In the genomic region with DNA sequence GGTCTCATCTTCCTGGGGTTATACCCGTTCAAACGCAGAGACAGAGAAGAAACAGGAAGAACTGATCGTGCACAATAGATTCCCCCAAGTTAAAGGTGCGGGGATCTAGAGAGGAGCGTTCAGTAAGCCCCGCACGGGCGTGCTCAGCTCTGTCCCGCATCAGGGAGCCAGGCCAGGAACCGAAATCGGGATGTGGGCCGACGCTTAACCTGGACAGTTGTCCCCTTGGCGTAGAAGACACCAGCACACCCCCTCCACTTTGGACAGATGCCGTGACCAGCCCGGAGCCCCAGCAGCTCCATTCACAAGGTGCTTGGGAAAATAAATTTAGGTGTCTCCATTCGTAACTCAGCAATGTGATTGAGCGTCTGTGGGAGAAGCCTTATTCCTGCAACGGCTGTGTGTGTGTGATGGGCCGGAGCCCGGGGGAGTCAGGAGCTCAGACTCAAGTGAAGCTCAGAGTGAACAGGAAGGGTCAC, we compare ENCODE assay signal across 20 cellular contexts. TPM values are rescaled to one million over a fixed set of nuclear protein-coding genes. Genes with fewer than 3 reads are reported as not detected.
DNase-seq lines count a peak whose midpoint lies in the region; ATAC-seq, FAIRE-seq and TF ChIP-seq lines count a peak whose summit lies in the region.
"Had no signal": no experiment of that assay in that cellular context is flagged by ENCODE, and none has a peak within 500 bp of the region (broad histone marks: within the 10 kb centered on the region; RNA-seq: fewer than 3 reads in every experiment).

No MANE protein-coding gene starts in this region.

- H3K4me1 ChIP-seq in DND-41 (ENCODE audit: insufficient read depth, low read length) = no peaks in the 10 kb centered on the region
- peaks cover 6 to 20% of the 10 kb centered on the region in 2 experiments; a peak in 3 of 4 replicates for H3K4me1 ChIP-seq in HCT116 (ENCODE audit: control insufficient read depth in 1 of 2, insufficient read depth in 2 of 2, low read length in 2 of 2)
- peaks cover 9 to 67% of the 10 kb centered on the region in 2 experiments for H3K4me1 ChIP-seq in K562 (replicated peaks in 1 of 2; ENCODE audit: control insufficient read depth in 2 of 2, insufficient read depth in 2 of 2, low read length in 2 of 2)
- H3K4me1 ChIP-seq: thyroid gland had no signal

- TF ChIP-seq CTCF in DND-41 (IDR thresholded peaks at IDR 0.05; ENCODE audit: borderline replicate concordance, extremely low read depth, low read length, poor library complexity, severe bottlenecking) (no peak), HCT116 (IDR thresholded peaks at IDR 0.05 in 2 of 3, conservative IDR thresholded peaks at IDR 0.05 in 1 of 3; ENCODE audit: borderline replicate concordance in 1 of 3, insufficient read depth in 1 of 3, low read depth in 2 of 3, low read length in 2 of 3) (no peak), K562 (IDR thresholded peaks at IDR 0.05 in 2 of 3, conservative IDR thresholded peaks at IDR 0.05 in 1 of 3; ENCODE audit: insufficient read depth in 2 of 3, low read depth in 1 of 3, low read length in 3 of 3) (no peak), omental fat pad (IDR thresholded peaks at IDR 0.05) (no peak)

- in situ Hi-C loops in K562 (cut with MboI) = loop anchor here (5.0 to 10.0 kb wide), 3 partner anchors 113 to 305 kb away; a partner anchor contains a TSS

- H3K27ac ChIP-seq in DND-41 (ENCODE audit: low read length) (no peak overlapping the region), HCT116 (ENCODE audit: low read depth, low read length) (no peak overlapping the region), K562 (ENCODE audit: extremely low read depth, low read depth, low read length) (no peak overlapping the region)
- H3K27ac ChIP-seq: brain microvascular endothelial cell, esophagus muscularis mucosa, Peyer's patch, prostate gland, SK-N-MC, skin epidermis, thyroid gland had no signal

- DNase-seq in DND-41 (no peak), HCT116 (ENCODE audit: low read depth, low spot score) (no peak), K562 (ENCODE audit: extremely low read depth in 1 of 4, low spot score in 3 of 4) (no peak), omental fat pad (ENCODE audit: low spot score) (no peak), NCI-H526 (lab: John Stamatoyannopoulos, UW) (no peak), hypothalamus (lab: John Stamatoyannopoulos, UW) (no peak)
- DNase-seq in stimulated activated CD4-positive, alpha-beta T cell treated with anti-CD3 and anti-CD28 coated beads, Interleukin-2, amount 100 ng/mL, for 48 hours = no peak

- no peaks in the 10 kb centered on the region for H3K9me3 ChIP-seq in DND-41 (ENCODE audit: insufficient read depth, low read length, severe bottlenecking)
- no peaks in the 10 kb centered on the region for H3K9me3 ChIP-seq in HCT116 (ENCODE audit: control insufficient read depth in 1 of 2, insufficient read depth in 1 of 2, low read depth in 1 of 2, low read length in 2 of 2)
- no peaks in the 10 kb centered on the region; the same call in 1 of the 2 replicates for H3K9me3 ChIP-seq in K562 (replicated peaks; ENCODE audit: control insufficient read depth, insufficient read depth, low read depth, low read length)
- H3K9me3 ChIP-seq: esophagus muscularis mucosa, Peyer's patch, prostate gland, thyroid gland had no signal

- H3K4me3 ChIP-seq in DND-41 (ENCODE audit: low read depth in 1 of 2, low read length in 2 of 2) = no peak overlapping the region
- H3K4me3 ChIP-seq in HCT116 (replicated peaks in 1 of 2; ENCODE audit: low read depth in 1 of 2, low read length in 2 of 2) = no peak overlapping the region
- no peak overlapping the region for H3K4me3 ChIP-seq in K562
- H3K4me3 ChIP-seq: esophagus muscularis mucosa, Peyer's patch, prostate gland, SK-N-MC, skin epidermis, thyroid gland had no signal

- H3K9me1 ChIP-seq in K562 (ENCODE audit: control insufficient read depth, insufficient read depth, low read length) = no peaks in the 10 kb centered on the region

- peak; percentile 33; the same call in 1 of the 3 replicates for ATAC-seq in DND-41 (ENCODE audit: insufficient read depth, low read depth)
- ATAC-seq in HCT116 = peak; percentile 29
- peak; percentile 20 for ATAC-seq in K562
- ATAC-seq in omental fat pad (ENCODE audit: low FRiP score) = peak; percentile 1
- ATAC-seq: stimulated activated naive CD8-positive, alpha-beta T cell treated with anti-CD3 and anti-CD28 coated beads, Interleukin-15, Interleukin-2, amounts not matched to agents 100 U/mL and 50 U/mL, for 24 hours had no signal

- intact Hi-C loops in HCT116 (cut with micrococcal nuclease) = loop anchor here (1.0 to 5.0 kb wide), 2 partner anchors 117 to 293 kb away; no protein-coding TSS in a partner anchor
- intact Hi-C loops in K562 (cut with micrococcal nuclease) = loop anchor here (1.0 to 10.0 kb wide), 2 partner anchors 117 to 195 kb away; a partner anchor contains a TSS

- no peaks in the 10 kb centered on the region for H3K9me2 ChIP-seq in HCT116 (ENCODE audit: insufficient read depth)

- POLR2A ChIA-PET in HCT116 (lab: Charles Lee) (interaction anchor here (0.6 to 1.4 kb wide), 2 partner anchors 117 to 134 kb away, joined by 3 to 4 read pairs; no protein-coding TSS in a partner anchor), K562 (lab: Yijun Ruan, JAX) (interaction anchor here (0.8 kb wide), 2 partner anchors 118 to 303 kb away, joined by 3 read pairs; no protein-coding TSS in a partner anchor)

- no peak overlapping the region for H3K4me2 ChIP-seq in DND-41 (ENCODE audit: insufficient read depth, low read length)
- H3K4me2 ChIP-seq in HCT116 (ENCODE audit: low read length) = peak overlapping the region; percentile 36
- H3K4me2 ChIP-seq in K562 (ENCODE audit: insufficient read depth, low read length) = no peak overlapping the region

- RAD21 ChIA-PET in HCT116 (lab: Charles Lee; ENCODE audit: low non-redundant PET in 1 of 2, low total read pairs in 2 of 2, uncharacterized antibody in 2 of 2, unreplicated experiment in 2 of 2) = interaction anchor here (0.6 to 1.7 kb wide), 3 partner anchors 72 to 117 kb away, joined by 4 to 11 read pairs (median 6); a partner anchor contains a TSS

- TF ChIP-seq POLR2A in HCT116 (IDR thresholded peaks at IDR 0.05; ENCODE audit: borderline replicate concordance, extremely low read depth, insufficient read depth, insufficient read length) (no peak), K562 (conservative IDR thresholded peaks at IDR 0.05) (no peak)

- no peak overlapping the region for H2AFZ ChIP-seq in DND-41 (ENCODE audit: low read depth, low read length)
- peak overlapping the region; percentile 5 for H2AFZ ChIP-seq in HCT116 (ENCODE audit: low read depth, low read length, poor library complexity, severe bottlenecking)
- peak overlapping the region; percentile 56 for H2AFZ ChIP-seq in K562 (ENCODE audit: low read depth, low read length)

- TF ChIP-seq RAD21 in HCT116 (IDR thresholded peaks at IDR 0.05; ENCODE audit: low read depth) (no peak), K562 (CRISPR knock-in tag; conservative IDR thresholded peaks at IDR 0.05 in 1 of 2, IDR thresholded peaks at IDR 0.05 in 1 of 2) (no peak)

- no peak for TF ChIP-seq EP300 in K562 (IDR thresholded peaks at IDR 0.05; ENCODE audit: low read length)

- CTCF ChIA-PET in HCT116 (lab: Charles Lee) (interaction anchor here (0.8 to 1.8 kb wide), 14 partner anchors 8 to 378 kb away, joined by 3 to 28 read pairs (median 4); no protein-coding TSS in a partner anchor), K562 (lab: Yijun Ruan, JAX; ENCODE audit: low intra/inter-chr PET ratio) (interaction anchor here (0.7 to 2.3 kb wide), 4 partner anchors 41 to 169 kb away, joined by 3 to 15 read pairs (median 4); no protein-coding TSS in a partner anchor)

- H3K27me3 ChIP-seq in DND-41 (ENCODE audit: insufficient read depth, low read length, poor library complexity) = no peaks in the 10 kb centered on the region
- H3K27me3 ChIP-seq in HCT116 (ENCODE audit: insufficient read depth, low read length) = no peaks in the 10 kb centered on the region
- H3K27me3 ChIP-seq in K562 (ENCODE audit: control insufficient read depth in 2 of 2, insufficient read depth in 2 of 2, low read length in 2 of 2) = no peaks in the 10 kb centered on the region; a peak in 1 of 5 replicates
- H3K27me3 ChIP-seq: Peyer's patch, thyroid gland had no signal

- H3K79me2 ChIP-seq in DND-41 (ENCODE audit: insufficient read depth, low read length) (no peaks in the 10 kb centered on the region), HCT116 (ENCODE audit: insufficient read depth, low read length) (no peaks in the 10 kb centered on the region), K562 (ENCODE audit: control insufficient read depth, insufficient read depth, low read length) (no peaks in the 10 kb centered on the region)

- no peaks in the 10 kb centered on the region; the same call in 1 of the 2 replicates for H4K20me1 ChIP-seq in DND-41 (ENCODE audit: insufficient read depth, low read length)
- no peaks in the 10 kb centered on the region for H4K20me1 ChIP-seq in HCT116 (ENCODE audit: insufficient read depth)
- peaks cover 2% of the 10 kb centered on the region; the same call in 1 of the 2 replicates for H4K20me1 ChIP-seq in K562 (replicated peaks; ENCODE audit: control insufficient read depth, insufficient read depth, low read length)

- WGBS in K562 (ENCODE audit: insufficient coverage, low coverage, missing lambda C conversion rate) = 29% methylated on average over 20 of the region's 21 CpGs

- H3K9ac ChIP-seq in DND-41 (ENCODE audit: low read depth, low read length) (no peak overlapping the region), HCT116 (ENCODE audit: low read length) (0 out of 2 replicates have a peak overlapping the region, but pooled peaks have one; percentile 2), K562 (ENCODE audit: insufficient read depth in 1 of 2, low read depth in 2 of 2, low read length in 2 of 2) (no peak overlapping the region)

- no TSS peak for BruUV-seq in HCT116 (replicated peaks; lab: Mats Ljungman, UMichigan)
- no TSS peak for BruUV-seq in K562 (replicated peaks; lab: Mats Ljungman, UMichigan)

- no peaks in the 10 kb centered on the region for H3K36me3 ChIP-seq in DND-41 (ENCODE audit: insufficient read depth, low read length)
- no peaks in the 10 kb centered on the region for H3K36me3 ChIP-seq in HCT116 (ENCODE audit: control insufficient read depth in 1 of 2, insufficient read depth in 2 of 2, low read length in 2 of 2)
- no peaks in the 10 kb centered on the region for H3K36me3 ChIP-seq in K562 (ENCODE audit: control insufficient read depth, insufficient read depth, low read length)
- H3K36me3 ChIP-seq: brain microvascular endothelial cell, esophagus muscularis mucosa, Peyer's patch, prostate gland, thyroid gland had no signal

- FAIRE-seq in K562 (lab: Jason Lieb, UNC) = no peak
- FAIRE-seq: colon, frontal cortex had no signal

RNA-seq across cellular contexts. Expression of a gene that starts 24.0 kb away (rescaled TPM):
- not detected for total RNA-seq in HCT116 (2021; ENCODE audit: unreplicated experiment)
- polyA plus RNA-seq in HCT116 (2012) = not detected in 2 replicates
- total RNA-seq in K562 (2011; cell fraction: chromatin; rRNA removed; ENCODE audit: low replicate concordance) = 0.40 and 1.3 TPM in 2 replicates
- total RNA-seq in K562 (2011; cell fraction: nucleolus; rRNA removed) = 0.66 and 0.67 TPM in 2 replicates
- 0.29 and 0.46 TPM in 2 replicates for total RNA-seq in K562 (2011; cell fraction: nucleoplasm; rRNA removed)
- 0.18 and 0.45 TPM in 2 replicates for total RNA-seq in K562 (2014; rRNA removed)
- total RNA-seq in K562 (2014; rRNA removed; fragmentation: Illumina TruSeq; extraction: Trizol) = 0.06 TPM in 1 of 2 replicates, not detected in the other
- total RNA-seq in K562 (2015; rRNA removed; fragmentation: Illumina TruSeq; extraction: Trizol) = 0.08 and 0.22 TPM in 2 replicates
- total RNA-seq in K562 (2021) = 0.49 TPM in 2 replicates
- polyA plus RNA-seq in K562 (2011; rRNA removed) = 0.57 and 0.68 TPM in 2 replicates
- 0.68 and 2.4 TPM in 2 replicates for polyA plus RNA-seq in K562 (2011; cell fraction: cytosol; rRNA removed)
- 1.4 and 2.7 TPM in 2 replicates for polyA plus RNA-seq in K562 (2011; cell fraction: nucleus; rRNA removed)
- 0.43 and 0.44 TPM in 2 replicates for polyA plus RNA-seq in K562 (2012)
- polyA plus RNA-seq in K562 (2014; fragmentation: Illumina TruSeq; extraction: Trizol) = 0.09 and 0.11 TPM in 2 replicates
- not detected for polyA plus RNA-seq in K562 (2014; fragmentation: Nextera tagmentation; extraction: Ambion mirVana)
- 0.16 and 0.34 TPM in 2 replicates for polyA plus RNA-seq in K562 (2014; rRNA removed)
- polyA minus RNA-seq in K562 (2011; rRNA and poly(A)+ RNA removed) = 0.12 and 0.39 TPM in 2 replicates
- polyA minus RNA-seq in K562 (2011; cell fraction: cytosol; rRNA and poly(A)+ RNA removed) = 0.86 and 1.5 TPM in 2 replicates
- 0.67 TPM in 2 replicates for polyA minus RNA-seq in K562 (2011; cell fraction: nucleus; rRNA and poly(A)+ RNA removed)
- 1 to 10 TPM; 1.3 to 3.7 (median 1.7) TPM for total RNA-seq in omental fat pad
- total RNA-seq: activated T-helper 2 cell treated with anti-CD3 and anti-CD28 coated beads, Interferon-gamma antibody, Interleukin-2, Interleukin-4, amounts not matched to agents 10 μg/mL and 5 μg/mL and 100 μg/mL, durations not matched to agents 14 hours and 24 hours and 36 hours; frontal cortex; M059J had no signal
- polyA plus RNA-seq: neural cell had no signal
